ENCODE assay signal across 9 cellular contexts in genomic region chrX:153643431-153644351, GRCh38. TPM values are rescaled to one million over a fixed set of nuclear protein-coding genes. Genes with fewer than 3 reads are reported as not detected.
DNase-seq lines count a peak whose midpoint lies in the region; ATAC-seq and TF ChIP-seq lines count a peak whose summit lies in the region.
"Had no signal": no experiment of that assay in that cellular context is flagged by ENCODE, and none has a peak within 500 bp of the region (broad histone marks: within the 10 kb centered on the region; RNA-seq: fewer than 3 reads in every experiment).

No MANE protein-coding gene starts in this region.

- no peaks in the 10 kb centered on the region for H3K36me3 ChIP-seq in BLaER1 treated with 17β-estradiol and CSF1 and Interleukin-3, amounts not matched to agents 10 nM and 100 nM
- H3K36me3 ChIP-seq in HEK293 (ENCODE audit: control insufficient read depth in 2 of 2, insufficient read depth in 1 of 2, low read length in 2 of 2) (no peaks in the 10 kb centered on the region), adipocyte (ENCODE audit: control insufficient read depth, insufficient read depth, low read length, severe bottlenecking) (no peaks in the 10 kb centered on the region)

- H3K4me1 ChIP-seq in BLaER1 treated with 17β-estradiol and CSF1 and Interleukin-3, amounts not matched to agents 10 nM and 100 nM: peaks cover 24 to 53% (median 46%) of the 10 kb centered on the region in 10 experiments; a peak in 19 of 20 replicates
- H3K4me1 ChIP-seq in HEK293 (ENCODE audit: control insufficient read depth, insufficient read depth, low read length) (peaks cover 3% of the 10 kb centered on the region; the same call in 1 of the 2 replicates), adipocyte (ENCODE audit: control insufficient read depth, insufficient read depth, low read length) (peaks cover 3% of the 10 kb centered on the region)

- peaks cover 61 to 100% (median 69%) of the 10 kb centered on the region in 11 experiments for H3K27me3 ChIP-seq in BLaER1 treated with 17β-estradiol and CSF1 and Interleukin-3, amounts not matched to agents 10 nM and 100 nM
- H3K27me3 ChIP-seq in adipocyte (replicated peaks; ENCODE audit: control insufficient read depth, insufficient read depth, low read length): peaks cover 51% of the 10 kb centered on the region

- peaks cover 4 to 38% (median 23%) of the 10 kb centered on the region in 11 experiments; a peak in 14 of 22 replicates for H3K9me3 ChIP-seq in BLaER1 treated with 17β-estradiol and CSF1 and Interleukin-3, amounts not matched to agents 10 nM and 100 nM (replicated peaks in 1 of 11)
- H3K9me3 ChIP-seq in HEK293 (ENCODE audit: control insufficient read depth, insufficient read depth, low read depth, low read length) (no peaks in the 10 kb centered on the region), adipocyte (ENCODE audit: control insufficient read depth, low read length) (no peaks in the 10 kb centered on the region)

- H3K27ac ChIP-seq in BLaER1 treated with 17β-estradiol and CSF1 and Interleukin-3, amounts not matched to agents 10 nM and 100 nM: no peak overlapping the region
- no peak overlapping the region for H3K27ac ChIP-seq in HEK293 (ENCODE audit: extremely low read depth, low read depth, low read length)

- DNase-seq in adipocyte (ENCODE audit: low read depth) (peak; percentile 62), mesenteric fat pad (ENCODE audit: low spot score) (peak; percentile 88), SKM-1 treated with dmso at 0.1 percent for 144 hours (lab: John Stamatoyannopoulos, UW; ENCODE audit: unreplicated experiment) (no peak), SW 1271 (lab: John Stamatoyannopoulos, UW) (no peak)
- DNase-seq in stimulated activated naive CD4-positive, alpha-beta T cell treated with Interleukin-2 at 50 U/mL for 16 hours (lab: John Stamatoyannopoulos, UW): no peak
- DNase-seq: stimulated activated CD4-positive, alpha-beta T cell treated with anti-CD3 and anti-CD28 coated beads, Interleukin-2, amount 100 ng/mL, for 48 hours had no signal

- no peak for ATAC-seq in HG02970 (IDR thresholded peaks at IDR 0.05; ENCODE audit: low FRiP score, unreplicated experiment)

- H3K4me3 ChIP-seq in BLaER1 treated with 17β-estradiol and CSF1 and Interleukin-3, amounts not matched to agents 10 nM and 100 nM: peak overlapping the region in 9 of 10 experiments; percentile 28 to 61 (median 44); a peak in 16 of 20 replicates
- H3K4me3 ChIP-seq in HEK293 (ENCODE audit: low read depth, low read length) (peak overlapping the region; percentile 1), adipocyte (ENCODE audit: low read length) (no peak overlapping the region)

- H4K20me1 ChIP-seq in BLaER1 treated with 17β-estradiol and CSF1 and Interleukin-3, amounts not matched to agents 10 nM and 100 nM: peaks cover 0 to 26% (median 0%) of the 10 kb centered on the region in 11 experiments; a peak in 8 of 22 replicates

- H3K9ac ChIP-seq in BLaER1 treated with 17β-estradiol and CSF1 and Interleukin-3, amounts not matched to agents 10 nM and 100 nM: no peak overlapping the region
- no peak overlapping the region for H3K9ac ChIP-seq in adipocyte (ENCODE audit: low read length)

- POLR2A ChIA-PET in HEK293 (lab: Yijun Ruan, JAX): no interaction called here

- CTCF ChIA-PET in HEK293 (lab: Yijun Ruan, JAX): interaction anchor here (0.6 to 2.5 kb wide), 18 partner anchors 8 to 702 kb away, joined by 3 to 24 read pairs (median 4); no protein-coding TSS in a partner anchor

- H3K4me2 ChIP-seq in BLaER1 treated with 17β-estradiol and CSF1 and Interleukin-3, amounts not matched to agents 10 nM and 100 nM: peak overlapping the region; percentile 59 to 87 (median 78)

- no peak for TF ChIP-seq CTCF in HEK293 (tag by site-specific recombination; IDR thresholded peaks at IDR 0.05)

TF ChIP-seq in HEK293, 187 proteins besides CTCF, POLR2A, EP300 and RAD21 (continues in another document):
- TF ChIP-seq ZBTB8A (tag by site-specific recombination; IDR thresholded peaks at IDR 0.05): peak; percentile 70
- TF ChIP-seq ZBTB26 (tag by site-specific recombination; optimal IDR thresholded peaks at IDR 0.05): peak; percentile 77
- 0 out of 2 replicates have a peak, but pooled peaks have one; percentile 30 for TF ChIP-seq OSR2 (tag by site-specific recombination; IDR thresholded peaks at IDR 0.05)
- peak; percentile 45; the same call in 1 of the 2 replicates for TF ChIP-seq ZBTB20 (tag by site-specific recombination; IDR thresholded peaks at IDR 0.05)
- 0 out of 2 replicates have a peak, but pooled peaks have one; percentile 31 for TF ChIP-seq ZNF692 (tag by site-specific recombination; IDR thresholded peaks at IDR 0.05)
- peak; percentile 71 for TF ChIP-seq ZNF341 (tag by site-specific recombination; IDR thresholded peaks at IDR 0.05; ENCODE audit: low read depth)
- no peak for TF ChIP-seq ZNF155 (tag by site-specific recombination; IDR thresholded peaks at IDR 0.05)
- 0 out of 2 replicates have a peak, but pooled peaks have one; percentile 29 for TF ChIP-seq ZNF777 (tag by site-specific recombination; IDR thresholded peaks at IDR 0.05; ENCODE audit: borderline replicate concordance)
- TF ChIP-seq ZEB2 (tag by site-specific recombination; IDR thresholded peaks at IDR 0.05): peak; percentile 23; the same call in 1 of the 2 replicates
- TF ChIP-seq IKZF3 (tag by site-specific recombination; IDR thresholded peaks at IDR 0.05): peak; percentile 71
- no peak for TF ChIP-seq ZNF629 (tag by site-specific recombination; IDR thresholded peaks at IDR 0.05)
- TF ChIP-seq HOXA7 (CRISPR knock-in tag; IDR thresholded peaks at IDR 0.05; ENCODE audit: borderline replicate concordance): no peak
- TF ChIP-seq ZBTB11 (tag by site-specific recombination; conservative IDR thresholded peaks at IDR 0.05; ENCODE audit: low read depth): no peak
- TF ChIP-seq GLIS1 (tag by site-specific recombination; IDR thresholded peaks at IDR 0.05): peak; percentile 12; the same call in 1 of the 2 replicates
- TF ChIP-seq SCRT2 (tag by site-specific recombination; IDR thresholded peaks at IDR 0.05): peak; percentile 8

RNA-seq across cellular contexts. Expression of gene DUSP9, which starts 3.3 kb away (rescaled TPM):
- total RNA-seq in mesenteric fat pad: 0.39 TPM

RNA-seq across cellular contexts. Expression of gene PNCK, which starts 29.9 kb away (rescaled TPM):
- 1.4 TPM for total RNA-seq in mesenteric fat pad

RNA-seq across cellular contexts. Expression of gene SLC6A8, which starts 44.0 kb away (rescaled TPM):
- total RNA-seq in mesenteric fat pad: 45.9 TPM

RNA-seq across cellular contexts. Expression of gene CCNQ, which starts 44.8 kb away (rescaled TPM):
- total RNA-seq in mesenteric fat pad: 16.3 TPM

Comparison
In these comparisons a context has a peak if more than half of its experiments do, and no peak if none do; other contexts are left out.
1. DNase-seq: peak in adipocyte (single experiment) and mesenteric fat pad (single experiment); none in SKM-1 treated with dmso at 0.1 percent for 144 hours (single experiment), stimulated activated naive CD4-positive, alpha-beta T cell treated with Interleukin-2 at 50 U/mL for 16 hours (single experiment) and SW 1271 (0 of 2).